35 cellular contexts compared by ENCODE assay signal in genomic region chr19:37045140-37045539, GRCh38. TPM values are rescaled to one million over a fixed set of nuclear protein-coding genes. Genes with fewer than 3 reads are reported as not detected.
DNase-seq lines count a peak whose midpoint lies in the region; ATAC-seq, FAIRE-seq and TF ChIP-seq lines count a peak whose summit lies in the region.
"Had no signal": no experiment of that assay in that cellular context is flagged by ENCODE, and none has a peak within 500 bp of the region (broad histone marks: within the 10 kb centered on the region; RNA-seq: fewer than 3 reads in every experiment).

No MANE protein-coding gene starts in this region.

- FAIRE-seq in A204.1 (lab: Jason Lieb, UNC) = peak; percentile 6
- FAIRE-seq in A549 (lab: Jason Lieb, UNC) = peak; percentile 97
- FAIRE-seq: G401.6 had no signal

- H3K4me3 Mint-ChIP-seq in endothelial cell (ENCODE audit: unreplicated experiment) = peak overlapping the region; percentile 1
- H3K4me3 Mint-ChIP-seq: B cell; CD14-positive monocyte; CD4-positive, alpha-beta memory T cell; CD4-positive, alpha-beta T cell; CD4-positive, CD25-positive, alpha-beta regulatory T cell; CD8-positive, alpha-beta memory T cell; CD8-positive, alpha-beta T cell had no signal

- H3K4me3 ChIP-seq in A549 = no peak overlapping the region
- H3K4me3 ChIP-seq in HEK293 (ENCODE audit: low read depth, low read length) = no peak overlapping the region
- H3K4me3 ChIP-seq in ovary = no peak overlapping the region
- H3K4me3 ChIP-seq: BLaER1; BLaER1 treated with 17β-estradiol and CSF1 and Interleukin-3, amounts not matched to agents 10 nM and 100 nM had no signal

- POLR2A ChIA-PET in A549 (lab: Yijun Ruan, JAX) (no interaction called here), HEK293 (lab: Yijun Ruan, JAX) (no interaction called here)

- H3K4me1 Mint-ChIP-seq in endothelial cell (ENCODE audit: unreplicated experiment) = no peaks in the 10 kb centered on the region
- H3K4me1 Mint-ChIP-seq: B cell; CD14-positive monocyte; CD4-positive, alpha-beta memory T cell; CD4-positive, CD25-positive, alpha-beta regulatory T cell; CD8-positive, alpha-beta memory T cell had no signal

- intact Hi-C loops in ovary (cut with DNase I) = no loop called here

- TF ChIP-seq RAD21 in A549 (conservative IDR thresholded peaks at IDR 0.05 in 1 of 2, IDR thresholded peaks at IDR 0.05 in 1 of 2) = no peak

- H3K27me3 ChIP-seq in ovary = no peaks in the 10 kb centered on the region
- H3K27me3 ChIP-seq: BE2C; BLaER1; BLaER1 treated with 17β-estradiol and CSF1 and Interleukin-3, amounts not matched to agents 10 nM and 100 nM had no signal

- H3K4me1 ChIP-seq in A549 (no peaks in the 10 kb centered on the region), HEK293 (ENCODE audit: control insufficient read depth, insufficient read depth, low read length) (no peaks in the 10 kb centered on the region), ovary (ENCODE audit: insufficient read depth) (no peaks in the 10 kb centered on the region)
- H3K4me1 ChIP-seq: BE2C; BLaER1; BLaER1 treated with 17β-estradiol and CSF1 and Interleukin-3, amounts not matched to agents 10 nM and 100 nM; Caco-2 had no signal

- no peak overlapping the region for H3K4me2 ChIP-seq in A549
- H3K4me2 ChIP-seq: BLaER1; BLaER1 treated with 17β-estradiol and CSF1 and Interleukin-3, amounts not matched to agents 10 nM and 100 nM had no signal

- no peak for TF ChIP-seq POLR2A in A549 (IDR thresholded peaks at IDR 0.05; ENCODE audit: low read length)
- TF ChIP-seq POLR2A in ovary (IDR thresholded peaks at IDR 0.05) = no peak

- H3K36me3 ChIP-seq in HEK293 (ENCODE audit: control insufficient read depth in 2 of 2, insufficient read depth in 1 of 2, low read length in 2 of 2) = no peaks in the 10 kb centered on the region
- no peaks in the 10 kb centered on the region for H3K36me3 ChIP-seq in ovary
- H3K36me3 ChIP-seq: BE2C; BLaER1; BLaER1 treated with 17β-estradiol and CSF1 and Interleukin-3, amounts not matched to agents 10 nM and 100 nM had no signal

- H3K36me3 Mint-ChIP-seq in endothelial cell (ENCODE audit: low read depth, unreplicated experiment) = peaks cover 16% of the 10 kb centered on the region
- H3K36me3 Mint-ChIP-seq: CD14-positive monocyte; CD4-positive, CD25-positive, alpha-beta regulatory T cell; CD8-positive, alpha-beta T cell had no signal

- TF ChIP-seq CTCF in A549 (IDR thresholded peaks at IDR 0.05) (no peak), HEK293 (tag by site-specific recombination; IDR thresholded peaks at IDR 0.05) (no peak), endothelial cell (IDR thresholded peaks at IDR 0.05; ENCODE audit: unreplicated experiment) (no peak), ovary (IDR thresholded peaks at IDR 0.05) (no peak)

- TF ChIP-seq EP300 in A549 (IDR thresholded peaks at IDR 0.05) (no peak), ovary (IDR thresholded peaks at IDR 0.05) (no peak)

- no peak for ATAC-seq in A549
- ATAC-seq: CD8-positive, alpha-beta T cell had no signal

- CTCF ChIA-PET in A549 (lab: Yijun Ruan, JAX) = no interaction called here
- CTCF ChIA-PET in HEK293 (lab: Yijun Ruan, JAX) = no interaction called here

- DNase-seq in A549 (ENCODE audit: low read depth in 1 of 2, low spot score in 1 of 2) (no peak), endothelial cell (ENCODE audit: low spot score) (no peak), NCI-H2107 treated with DMSO at 0.1 percent for 48 hours (lab: John Stamatoyannopoulos, UW; ENCODE audit: unreplicated experiment) (no peak), globus pallidus (ENCODE audit: low spot score) (no peak), ovary (no peak), COLO668 (lab: John Stamatoyannopoulos, UW; ENCODE audit: unreplicated experiment) (no peak)
- DNase-seq: 8988T; ACHN; AML-193; BE2C; C1 segment of cervical spinal cord; Caco-2; Calu3; CD4-positive, alpha-beta memory T cell; CD4-positive, alpha-beta T cell; CD4-positive, CD25-positive, alpha-beta regulatory T cell; CD8-positive, alpha-beta memory T cell; CD8-positive, alpha-beta T cell; COR-L47; DMS 273 treated with DMSO at 0.1 percent for 48 hours; DMS153; DMS53; DMS79; DMS79 treated with DMSO at 0.1 percent for 48 hours; DND-41; EL had no signal

- peaks cover 79% of the 10 kb centered on the region for H3K9me3 ChIP-seq in A549
- peaks cover 5% of the 10 kb centered on the region for H3K9me3 ChIP-seq in HEK293 (ENCODE audit: control insufficient read depth, insufficient read depth, low read depth, low read length)
- no peaks in the 10 kb centered on the region for H3K9me3 ChIP-seq in ovary
- H3K9me3 ChIP-seq: BE2C had no signal

- no peak overlapping the region for H3K27ac ChIP-seq in A549
- H3K27ac ChIP-seq in HEK293 (ENCODE audit: extremely low read depth, low read depth, low read length) = no peak overlapping the region
- H3K27ac ChIP-seq in ovary = no peak overlapping the region
- H3K27ac ChIP-seq: 22Rv1; BLaER1; BLaER1 treated with 17β-estradiol and CSF1 and Interleukin-3, amounts not matched to agents 10 nM and 100 nM; C4-2B had no signal

- H3K27me3 Mint-ChIP-seq in endothelial cell (ENCODE audit: unreplicated experiment) = peaks cover 7% of the 10 kb centered on the region
- H3K27me3 Mint-ChIP-seq: B cell; CD4-positive, alpha-beta memory T cell; CD4-positive, alpha-beta T cell; CD4-positive, CD25-positive, alpha-beta regulatory T cell; CD8-positive, alpha-beta memory T cell had no signal

- WGBS in A549 (ENCODE audit: missing lambda C conversion rate) = 0% methylated on average over 1 of the region's 1 CpG
- WGBS in ovary, 3 donors = 43 to 47% (median 44%) methylated on average over 1 of the region's 1 CpG

- H3K9me3 Mint-ChIP-seq in endothelial cell (ENCODE audit: unreplicated experiment) = peaks cover 36% of the 10 kb centered on the region

- H3K27ac Mint-ChIP-seq in endothelial cell (ENCODE audit: unreplicated experiment) = no peak overlapping the region
- H3K27ac Mint-ChIP-seq: B cell; CD14-positive monocyte; CD4-positive, alpha-beta memory T cell; CD4-positive, alpha-beta T cell; CD4-positive, CD25-positive, alpha-beta regulatory T cell; CD8-positive, alpha-beta memory T cell; CD8-positive, alpha-beta T cell had no signal

TF ChIP-seq in A549, 52 proteins besides CTCF, POLR2A, EP300 and RAD21:
- TF ChIP-seq CHD4 (IDR thresholded peaks at IDR 0.05; ENCODE audit: borderline replicate concordance) (no peak), REST (IDR thresholded peaks at IDR 0.05) (no peak)

TF ChIP-seq in HEK293, 187 proteins besides CTCF, POLR2A, EP300 and RAD21:
- TF ChIP-seq ZNF23 (tag by site-specific recombination; IDR thresholded peaks at IDR 0.05; ENCODE audit: borderline replicate concordance) = no peak
- peak; percentile 56; the same call in 1 of the 2 replicates for TF ChIP-seq SCRT1 (tag by site-specific recombination; IDR thresholded peaks at IDR 0.05; ENCODE audit: borderline replicate concordance)
- TF ChIP-seq ZNF645 (tag by site-specific recombination; IDR thresholded peaks at IDR 0.05) = no peak
- TF ChIP-seq SCRT2 (tag by site-specific recombination; IDR thresholded peaks at IDR 0.05) = peak; percentile 79

RNA-seq across cellular contexts. Expression of gene ZNF420, which starts 33.1 kb away (rescaled TPM):
- polyA plus RNA-seq in A549 (2011; rRNA removed) (8.6 and 9.9 TPM in 2 replicates), A549 (2017; fragmentation: RNase III; extraction: RNeasy Plus Mini Kit Qiagen cat#74134 plus additional on column Dnase treatment) (5.4 to 6.0 TPM (median 5.9 TPM) in 3 replicates), ovary (1 to 10 TPM; 8.2 TPM)
- 0.96 and 1.4 TPM in 2 replicates for polyA plus RNA-seq in A549 (2012; cell fraction: cytosol; rRNA removed)
- polyA plus RNA-seq in A549 (2012; cell fraction: nucleus; rRNA removed) = 0.70 and 0.76 TPM in 2 replicates
- 4.8 and 7.4 TPM in 2 replicates for polyA minus RNA-seq in A549 (2011; rRNA and poly(A)+ RNA removed)
- total RNA-seq in endothelial cell (ENCODE audit: unreplicated experiment) (13.1 TPM), ovary (10 to 100 TPM in 6 of 7 donors, 1 to 10 TPM in 1; 5.9 to 26.6 (median 16.3) TPM)
